9 cellular contexts compared by ENCODE assay signal in the genomic region with DNA sequence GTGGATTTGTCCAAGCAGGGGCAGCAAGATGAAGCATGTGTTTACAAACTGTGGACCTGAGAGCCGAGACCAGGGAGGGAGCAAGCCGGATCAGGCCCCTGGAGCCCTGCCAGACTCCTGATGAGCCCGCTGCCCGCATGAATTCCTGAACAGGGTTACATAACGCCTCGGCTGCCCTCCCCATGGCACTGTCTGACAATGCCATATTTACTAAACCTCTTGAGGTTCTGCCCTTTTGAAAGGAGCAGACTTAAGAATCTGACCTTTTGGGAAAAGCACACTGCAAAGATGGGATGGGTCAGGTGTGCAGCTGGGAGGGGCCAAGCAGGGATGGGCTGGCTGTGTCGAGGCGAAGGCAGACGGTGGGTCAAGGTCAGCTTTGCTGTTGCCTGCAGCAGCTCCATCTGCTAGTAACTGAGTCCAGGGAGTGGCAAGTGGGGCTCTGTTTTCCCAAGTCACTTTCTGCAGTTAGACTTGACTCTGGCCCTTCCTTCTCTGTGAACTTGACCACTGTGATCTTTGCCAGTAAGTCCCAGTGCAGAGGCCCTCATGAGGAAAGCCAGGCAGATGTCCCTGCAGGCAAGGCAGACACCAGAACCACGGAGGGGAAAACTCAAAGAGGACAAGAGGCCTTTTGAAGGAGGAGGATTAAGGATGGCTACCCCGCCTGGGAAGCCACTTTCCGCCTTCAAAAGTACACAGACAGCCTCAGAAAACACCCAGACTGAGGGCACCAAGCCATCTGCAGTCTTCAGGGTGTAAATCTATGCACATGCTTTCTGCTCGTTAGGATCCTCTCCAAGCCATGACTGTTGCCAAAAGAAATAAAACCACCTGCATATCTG.
DNase-seq lines count a peak whose midpoint lies in the region; ATAC-seq and TF ChIP-seq lines count a peak whose summit lies in the region.
"Had no signal": no experiment of that assay in that cellular context is flagged by ENCODE, and none has a peak within 500 bp of the region (broad histone marks: within the 10 kb centered on the region; RNA-seq: fewer than 3 reads in every experiment).

No MANE protein-coding gene starts in this region.

- peak; percentile 75 for DNase-seq in LHCN-M2 (ENCODE audit: low read depth)
- DNase-seq in chondrocyte (ENCODE audit: low spot score) = no peak
- peak; percentile 81 to 90 for DNase-seq in left lung
- DNase-seq in GOT3 (lab: John Stamatoyannopoulos, UW) = no peak
- DNase-seq in HuH-7 (ENCODE audit: low spot score) = no peak
- DNase-seq: NCI-H524 treated with DMSO at 0.1 percent for 48 hours had no signal

- intact Hi-C loops in left lung (cut with DNase I) = no loop called here

- ATAC-seq in left lung (peak; percentile 85), HG03159 (IDR thresholded peaks at IDR 0.05; ENCODE audit: unreplicated experiment) (no peak), HG03520 (IDR thresholded peaks at IDR 0.05; ENCODE audit: unreplicated experiment) (no peak)

- H3K9me3 ChIP-seq in left lung = no peaks in the 10 kb centered on the region
- no peaks in the 10 kb centered on the region for H3K9me3 ChIP-seq in subcutaneous abdominal adipose tissue (ENCODE audit: control insufficient read depth in 5 of 5, low read length in 5 of 5)

- peak overlapping the region; percentile 6 to 56 for H3K27ac ChIP-seq in left lung
- peak overlapping the region; percentile 81 for H3K27ac ChIP-seq in subcutaneous abdominal adipose tissue (ENCODE audit: low read depth, low read length)

- TF ChIP-seq CTCF in chondrocyte (IDR thresholded peaks at IDR 0.05) = no peak
- no peak for TF ChIP-seq CTCF in left lung (IDR thresholded peaks at IDR 0.05)

- no peak overlapping the region for H3K4me3 Mint-ChIP-seq in chondrocyte (ENCODE audit: unreplicated experiment)

- H3K27me3 Mint-ChIP-seq in chondrocyte (ENCODE audit: low read depth) = no peaks in the 10 kb centered on the region

- H3K9ac ChIP-seq in subcutaneous abdominal adipose tissue (ENCODE audit: low read length in 5 of 5) = peak overlapping the region in 3 of 5 donors; percentile 11 to 39 (median 38)

- H3K27me3 ChIP-seq in left lung (no peaks in the 10 kb centered on the region), subcutaneous abdominal adipose tissue (ENCODE audit: control insufficient read depth in 5 of 5, insufficient read depth in 4 of 5, low read length in 5 of 5) (no peaks in the 10 kb centered on the region)

- peaks cover 60% of the 10 kb centered on the region for H3K4me1 Mint-ChIP-seq in chondrocyte (ENCODE audit: low read depth)

- H3K36me3 ChIP-seq in left lung = peaks cover 0 to 67% of the 10 kb centered on the region in 2 donors
- peaks cover 8 to 76% (median 27%) of the 10 kb centered on the region in 5 donors for H3K36me3 ChIP-seq in subcutaneous abdominal adipose tissue (ENCODE audit: control insufficient read depth in 5 of 5, insufficient read depth in 5 of 5, low read length in 5 of 5)

- H3K4me3 ChIP-seq in left lung (no peak overlapping the region), subcutaneous abdominal adipose tissue (ENCODE audit: low read depth in 1 of 5, low read length in 5 of 5) (peak overlapping the region in 1 of 5 donors; percentile 23)

- H3K27ac Mint-ChIP-seq in chondrocyte (ENCODE audit: unreplicated experiment) = peak overlapping the region; percentile 67

- peaks cover 44% of the 10 kb centered on the region for H3K36me3 Mint-ChIP-seq in chondrocyte (ENCODE audit: low read depth)

- H3K9me3 Mint-ChIP-seq in chondrocyte (ENCODE audit: low read depth) = no peaks in the 10 kb centered on the region

- H3K4me1 ChIP-seq in left lung = peaks cover 14 to 22% of the 10 kb centered on the region in 2 donors
- H3K4me1 ChIP-seq in subcutaneous abdominal adipose tissue (ENCODE audit: control insufficient read depth in 5 of 5, insufficient read depth in 5 of 5, low read length in 5 of 5) = peaks cover 4 to 41% (median 29%) of the 10 kb centered on the region in 5 donors

Comparison
In these comparisons a context has a peak if more than half of its experiments do, and no peak if none do; other contexts are left out.
1. DNase-seq: peak in LHCN-M2 (single experiment) and left lung (2 of 2); none in chondrocyte (single experiment), GOT3 (single experiment) and HuH-7 (single experiment).